11 cellular contexts compared by ENCODE assay signal in genomic region chr6:90583783-90584481, GRCh38. TPM values are rescaled to one million over a fixed set of nuclear protein-coding genes. Genes with fewer than 3 reads are reported as not detected.
A peak's percentile ranks its signal among the peaks of the same experiment; 100 is the strongest.
DNase-seq lines count a peak whose midpoint lies in the region; ATAC-seq and TF ChIP-seq lines count a peak whose summit lies in the region.
"Had no signal": no experiment of that assay in that cellular context is flagged by ENCODE, and none has a peak within 500 bp of the region (broad histone marks: within the 10 kb centered on the region; RNA-seq: fewer than 3 reads in every experiment).

No MANE protein-coding gene starts in this region.

- no peak overlapping the region for H3K4me3 ChIP-seq in breast epithelium

- peaks cover 25% of the 10 kb centered on the region for H3K4me1 Mint-ChIP-seq in MCF 10A (ENCODE audit: insufficient read depth, unreplicated experiment)
- peaks cover 44% of the 10 kb centered on the region for H3K4me1 Mint-ChIP-seq in activated B cell treated with CpG ODN at 0.5 μM for 24 hours
- H3K4me1 Mint-ChIP-seq in glutamatergic neuron (ENCODE audit: low read depth, unreplicated experiment): peaks cover 5% of the 10 kb centered on the region

- peaks cover 0 to 10% of the 10 kb centered on the region in 2 donors for H3K4me1 ChIP-seq in breast epithelium
- H3K4me1 ChIP-seq: SJCRH30 had no signal

- intact Hi-C loops in MCF 10A (cut with micrococcal nuclease): no loop called here
- intact Hi-C loops in breast epithelium (cut with DNase I; ENCODE audit: low total_unique reads): no loop called here
- intact Hi-C loops in activated B cell treated with CpG ODN at 0.5 μM for 24 hours (cut with micrococcal nuclease): loop anchor here (10.0 kb wide), 1 partner anchor 1169 kb away; the partner anchor contains the start of gene RRAGD

- TF ChIP-seq POLR2A in breast epithelium (IDR thresholded peaks at IDR 0.05): no peak

- H3K36me3 ChIP-seq in breast epithelium: no peaks in the 10 kb centered on the region
- H3K36me3 ChIP-seq: SJCRH30 had no signal

- no peaks in the 10 kb centered on the region for H3K9me3 ChIP-seq in breast epithelium
- H3K9me3 ChIP-seq: SJCRH30 had no signal

- peaks cover 5% of the 10 kb centered on the region for H3K27me3 Mint-ChIP-seq in MCF 10A (ENCODE audit: insufficient read depth, unreplicated experiment)
- H3K27me3 Mint-ChIP-seq in activated B cell treated with CpG ODN at 0.5 μM for 24 hours: no peaks in the 10 kb centered on the region
- peaks cover 5% of the 10 kb centered on the region for H3K27me3 Mint-ChIP-seq in glutamatergic neuron (ENCODE audit: unreplicated experiment)

- POLR2A ChIA-PET in MCF 10A (lab: Yijun Ruan, JAX): no interaction called here
- POLR2A ChIA-PET in activated B cell treated with CpG ODN at 0.5 μM for 24 hours (lab: Charles Lee): no interaction called here

- CTCF ChIA-PET in MCF 10A (lab: Yijun Ruan, JAX) (interaction anchor here (1.1 kb wide), 1 partner anchor 636 kb away, joined by 3 read pairs; no protein-coding TSS in a partner anchor), activated B cell treated with CpG ODN at 0.5 μM for 24 hours (lab: Charles Lee) (no interaction called here)

- no peak overlapping the region for H3K27ac Mint-ChIP-seq in MCF 10A (ENCODE audit: low read depth, unreplicated experiment)
- peak overlapping the region; percentile 24 for H3K27ac Mint-ChIP-seq in activated B cell treated with CpG ODN at 0.5 μM for 24 hours
- H3K27ac Mint-ChIP-seq in glutamatergic neuron (ENCODE audit: unreplicated experiment): no peak overlapping the region

- ATAC-seq in activated B cell treated with CpG ODN at 0.5 μM for 24 hours (ENCODE audit: low read depth): no peak
- no peak for ATAC-seq in GM19463 (IDR thresholded peaks at IDR 0.05; ENCODE audit: unreplicated experiment)
- ATAC-seq in GM19397 (IDR thresholded peaks at IDR 0.05; ENCODE audit: unreplicated experiment): no peak

- no peak for TF ChIP-seq CTCF in MCF 10A (IDR thresholded peaks at IDR 0.05; ENCODE audit: unreplicated experiment)
- no peak for TF ChIP-seq CTCF in breast epithelium (IDR thresholded peaks at IDR 0.05)
- no peak for TF ChIP-seq CTCF in activated B cell treated with CpG ODN at 0.5 μM for 24 hours (IDR thresholded peaks at IDR 0.05)
- TF ChIP-seq CTCF in glutamatergic neuron (IDR thresholded peaks at IDR 0.05; ENCODE audit: partially characterized antibody, unreplicated experiment): no peak

- H3K27ac ChIP-seq in breast epithelium: no peak overlapping the region
- H3K27ac ChIP-seq: SJCRH30 had no signal

- in situ Hi-C loops in KBM-7 (cut with MboI; ENCODE audit: low pct_unique_long_range_greater_than_20kb, low sequenced_read_pairs): no loop called here

- no peaks in the 10 kb centered on the region for H3K27me3 ChIP-seq in breast epithelium
- H3K27me3 ChIP-seq: SJCRH30 had no signal

- H3K36me3 Mint-ChIP-seq in MCF 10A (ENCODE audit: insufficient read depth, unreplicated experiment): no peaks in the 10 kb centered on the region
- H3K36me3 Mint-ChIP-seq in activated B cell treated with CpG ODN at 0.5 μM for 24 hours (ENCODE audit: low read depth): peaks cover 10% of the 10 kb centered on the region
- no peaks in the 10 kb centered on the region for H3K36me3 Mint-ChIP-seq in glutamatergic neuron (ENCODE audit: unreplicated experiment)

- H3K9me3 Mint-ChIP-seq in MCF 10A (ENCODE audit: unreplicated experiment): no peaks in the 10 kb centered on the region
- H3K9me3 Mint-ChIP-seq in activated B cell treated with CpG ODN at 0.5 μM for 24 hours: no peaks in the 10 kb centered on the region
- H3K9me3 Mint-ChIP-seq in glutamatergic neuron (ENCODE audit: unreplicated experiment): peaks cover 7% of the 10 kb centered on the region

- no peak for DNase-seq in MCF 10A (ENCODE audit: unreplicated experiment)
- no peak for DNase-seq in breast epithelium (ENCODE audit: low spot score in 2 of 2)
- DNase-seq in activated B cell treated with CpG ODN at 0.5 μM for 24 hours: no peak
- DNase-seq in glutamatergic neuron: no peak
- DNase-seq in cortex of kidney (lab: John Stamatoyannopoulos, UW): no peak
- no peak for DNase-seq in KBM-7
- DNase-seq: NCI-H1694, NCI-H82, SJCRH30 had no signal

- no TSS peak for BruUV-seq in MCF 10A (replicated peaks; lab: Mats Ljungman, UMichigan)

- H3K4me3 Mint-ChIP-seq in MCF 10A (ENCODE audit: unreplicated experiment) (peak overlapping the region; percentile 92), activated B cell treated with CpG ODN at 0.5 μM for 24 hours (no peak overlapping the region), glutamatergic neuron (ENCODE audit: unreplicated experiment) (peak overlapping the region; percentile 2)

RNA-seq across cellular contexts. Expression of gene MAP3K7, which starts 2.9 kb away (rescaled TPM):
- total RNA-seq in MCF 10A (2022) (32.6 and 34.4 TPM in 2 replicates), breast epithelium (10 to 100 TPM; 26.2 to 52.4 (median 31.1) TPM), activated B cell treated with CpG ODN at 0.5 μM for 24 hours (23.8 and 27.2 TPM in 2 replicates), glutamatergic neuron (ENCODE audit: unreplicated experiment) (39.4 TPM)
